ENCODE assay signal across 9 cellular contexts in genomic region chr3:12287727-12288465, GRCh38. TPM values are rescaled to one million over a fixed set of nuclear protein-coding genes. Genes with fewer than 3 reads are reported as not detected.
A peak's percentile ranks its signal among the peaks of the same experiment; 100 is the strongest.
DNase-seq lines count a peak whose midpoint lies in the region; ATAC-seq, FAIRE-seq and TF ChIP-seq lines count a peak whose summit lies in the region.
"Had no signal": no experiment of that assay in that cellular context is flagged by ENCODE, and none has a peak within 500 bp of the region (broad histone marks: within the 10 kb centered on the region; RNA-seq: fewer than 3 reads in every experiment).

No MANE protein-coding gene starts in this region.

- FAIRE-seq in endothelial cell of umbilical vein (lab: Jason Lieb, UNC), result no peak
- FAIRE-seq: A204.1 had no signal

- peak overlapping the region; percentile 47 for H3K4me2 ChIP-seq in endothelial cell of umbilical vein (ENCODE audit: insufficient read depth, low read length)

- dilution Hi-C loops in endothelial cell of umbilical vein (cut with MboI; ENCODE audit: extremely low pct_ligation_motif_present, low sequenced_read_pairs), result no loop called here

- H3K4me3 ChIP-seq in NT2/D1 (ENCODE audit: insufficient read length, low read depth), result peak overlapping the region; percentile 80
- peak overlapping the region in 1 of 3 experiments; percentile 32 for H3K4me3 ChIP-seq in endothelial cell of umbilical vein (replicated peaks in 1 of 3; ENCODE audit: insufficient read depth in 1 of 3, low read depth in 1 of 3, low read length in 3 of 3)
- peak overlapping the region; percentile 89 for H3K4me3 ChIP-seq in mucosa of descending colon

- peak overlapping the region; percentile 75 for H2AFZ ChIP-seq in endothelial cell of umbilical vein (ENCODE audit: low read depth, low read length)

- intact Hi-C loops in endothelial cell of umbilical vein (cut with micrococcal nuclease), result loop anchor here (5.0 kb wide), 1 partner anchor 189 kb away; no protein-coding TSS in a partner anchor
- intact Hi-C loops in mucosa of descending colon (cut with DNase I, micrococcal nuclease), result loop anchor here in 1 of 2 donors (10.0 kb wide), 1 partner anchor 197 kb away; the partner anchor contains the start of gene TSEN2

- H3K4me1 ChIP-seq in NT2/D1 (ENCODE audit: insufficient read depth, insufficient read length), result no peaks in the 10 kb centered on the region
- no peaks in the 10 kb centered on the region for H3K4me1 ChIP-seq in endothelial cell of umbilical vein (ENCODE audit: control insufficient read depth, extremely low read depth, insufficient read depth, low read length)
- H3K4me1 ChIP-seq in mucosa of descending colon (ENCODE audit: low read depth), result peaks cover 4% of the 10 kb centered on the region

- TF ChIP-seq CTCF in endothelial cell of umbilical vein (IDR thresholded peaks at IDR 0.05; ENCODE audit: extremely low read depth in 1 of 2, insufficient read depth in 1 of 2, low read depth in 1 of 2, low read length in 2 of 2) (no peak), mucosa of descending colon (IDR thresholded peaks at IDR 0.05) (no peak)

- POLR2A ChIA-PET in endothelial cell of umbilical vein (lab: Charles Lee), result no interaction called here

- CTCF ChIA-PET in endothelial cell of umbilical vein (lab: Charles Lee), result interaction anchor here (1.0 to 1.4 kb wide), 2 partner anchors 153 to 192 kb away, joined by 4 to 5 read pairs; no protein-coding TSS in a partner anchor

- peak; percentile 70 for ATAC-seq in mucosa of descending colon
- ATAC-seq in GM18502 (IDR thresholded peaks at IDR 0.05; ENCODE audit: poor library complexity, unreplicated experiment), result no peak

- H3K27ac ChIP-seq in endothelial cell of umbilical vein (ENCODE audit: insufficient read depth, low read depth, low read length), result no peak overlapping the region

- no peaks in the 10 kb centered on the region for H4K20me1 ChIP-seq in endothelial cell of umbilical vein (replicated peaks; ENCODE audit: control insufficient read depth, extremely low read depth, insufficient read depth, low read length)

- H3K27me3 ChIP-seq in NT2/D1 (ENCODE audit: insufficient read depth, insufficient read length), result peaks cover 55% of the 10 kb centered on the region
- peaks cover 23 to 30% of the 10 kb centered on the region in 2 experiments for H3K27me3 ChIP-seq in endothelial cell of umbilical vein (ENCODE audit: control insufficient read depth in 2 of 2, insufficient read depth in 2 of 2, low read length in 2 of 2)

- H3K9ac ChIP-seq in NT2/D1 (ENCODE audit: insufficient read length, low read depth), result peak overlapping the region; percentile 78
- H3K9ac ChIP-seq in endothelial cell of umbilical vein (replicated peaks; ENCODE audit: extremely low read depth, insufficient read depth, low read length), result no peak overlapping the region

- no TSS peak for BruUV-seq in endothelial cell of umbilical vein (replicated peaks; lab: Mats Ljungman, UMichigan)

- DNase-seq in DMS53 (lab: John Stamatoyannopoulos, UW) (peak; percentile 47), DMS53 treated with DMSO at 0.1 percent for 48 hours (lab: John Stamatoyannopoulos, UW; ENCODE audit: unreplicated experiment) (no peak), NT2/D1 (ENCODE audit: low read depth, low spot score) (no peak), endothelial cell of umbilical vein (ENCODE audit: low read depth, low spot score) (no peak), mucosa of descending colon (peak; percentile 62 to 82 (median 71)), DMS79 treated with DMSO at 0.1 percent for 48 hours (lab: John Stamatoyannopoulos, UW) (no peak), DMS153 (lab: John Stamatoyannopoulos, UW) (no peak)

- no peaks in the 10 kb centered on the region for H3K79me2 ChIP-seq in endothelial cell of umbilical vein (ENCODE audit: control insufficient read depth, insufficient read depth, low read length)

- H3K9me3 ChIP-seq in NT2/D1 (ENCODE audit: insufficient read depth, low read length) (no peaks in the 10 kb centered on the region), endothelial cell of umbilical vein (replicated peaks; ENCODE audit: control insufficient read depth, insufficient read depth, low read length) (no peaks in the 10 kb centered on the region), mucosa of descending colon (no peaks in the 10 kb centered on the region)

- H3K36me3 ChIP-seq in NT2/D1 (ENCODE audit: insufficient read depth, insufficient read length, low read length) (no peaks in the 10 kb centered on the region), endothelial cell of umbilical vein (ENCODE audit: control insufficient read depth in 2 of 2, extremely low read depth in 1 of 2, insufficient read depth in 2 of 2, low read length in 2 of 2) (no peaks in the 10 kb centered on the region), mucosa of descending colon (ENCODE audit: low read depth) (no peaks in the 10 kb centered on the region)

- TF ChIP-seq POLR2A in endothelial cell of umbilical vein (IDR thresholded peaks at IDR 0.05; ENCODE audit: low read depth, low read length), result no peak

- no peaks in the 10 kb centered on the region for H3K9me1 ChIP-seq in endothelial cell of umbilical vein (replicated peaks; ENCODE audit: control insufficient read depth, extremely low read depth, insufficient read depth, low read length)

TF ChIP-seq in endothelial cell of umbilical vein, 7 proteins besides CTCF, POLR2A, EP300 and RAD21:
- TF ChIP-seq FOS (IDR thresholded peaks at IDR 0.05; ENCODE audit: borderline replicate concordance, insufficient read depth, low read length) (no peak), MYC (IDR thresholded peaks at IDR 0.05; ENCODE audit: low read depth, low read length) (no peak), EZH2 (IDR thresholded peaks at IDR 0.05; ENCODE audit: borderline replicate concordance, low read depth, low read length, severe bottlenecking) (no peak), MAX (IDR thresholded peaks at IDR 0.05; ENCODE audit: insufficient read depth, insufficient read length) (no peak), JUN (IDR thresholded peaks at IDR 0.05; ENCODE audit: borderline replicate concordance, insufficient read depth, insufficient read length, low read depth) (no peak), POLR2AphosphoS5 (IDR thresholded peaks at IDR 0.05; ENCODE audit: insufficient read depth, low read depth, low read length) (no peak), GATA2 (IDR thresholded peaks at IDR 0.05; ENCODE audit: insufficient read depth, insufficient read length, low read depth, low read length) (no peak)

RNA-seq across cellular contexts. Expression of gene PPARG, which starts 1.0 kb away (rescaled TPM):
- total RNA-seq in endothelial cell of umbilical vein (1.3 and 1.5 TPM in 2 replicates), mucosa of descending colon (100 to 1,000 TPM in 1 of 3 donors, 10 to 100 TPM in 2; 61.6 to 173 (median 98.8) TPM)
- 0.14 and 0.15 TPM in 2 replicates for polyA plus RNA-seq in endothelial cell of umbilical vein
- 0.10 and 0.34 TPM in 2 replicates for polyA plus RNA-seq in endothelial cell of umbilical vein (2011; cell fraction: cytosol; rRNA removed)
- 0.08 and 0.24 TPM in 2 replicates for polyA plus RNA-seq in endothelial cell of umbilical vein (2011; cell fraction: nucleus; rRNA removed)
- 0.12 and 0.29 TPM in 2 replicates for polyA plus RNA-seq in endothelial cell of umbilical vein (2012)
- 2.3 TPM in 1 of 2 replicates, not detected in the other for polyA minus RNA-seq in endothelial cell of umbilical vein
- polyA minus RNA-seq in endothelial cell of umbilical vein (2011; cell fraction: cytosol; rRNA and poly(A)+ RNA removed), result 32.1 TPM
- 0.77 TPM in 1 of 2 replicates, not detected in the other for polyA minus RNA-seq in endothelial cell of umbilical vein (2011; cell fraction: nucleus; rRNA and poly(A)+ RNA removed)

Comparison
In these comparisons a context has a peak if more than half of its experiments do, and no peak if none do; other contexts are left out.
1. DNase-seq: peak in DMS53 (single experiment) and mucosa of descending colon (3 of 3); none in DMS53 treated with DMSO at 0.1 percent for 48 hours (single experiment), NT2/D1 (single experiment), endothelial cell of umbilical vein (single experiment), DMS79 treated with DMSO at 0.1 percent for 48 hours (single experiment) and DMS153 (single experiment).
2. RNA of gene PPARG, which starts 1.0 kb away (total RNA-seq): 61.6 to 173 TPM in mucosa of descending colon; 1.3 to 1.5 TPM in endothelial cell of umbilical vein; every median in the first group is over 10 times any median in the second.